Comparison of ENCODE assay signal across 14 cellular contexts in the genomic region with DNA sequence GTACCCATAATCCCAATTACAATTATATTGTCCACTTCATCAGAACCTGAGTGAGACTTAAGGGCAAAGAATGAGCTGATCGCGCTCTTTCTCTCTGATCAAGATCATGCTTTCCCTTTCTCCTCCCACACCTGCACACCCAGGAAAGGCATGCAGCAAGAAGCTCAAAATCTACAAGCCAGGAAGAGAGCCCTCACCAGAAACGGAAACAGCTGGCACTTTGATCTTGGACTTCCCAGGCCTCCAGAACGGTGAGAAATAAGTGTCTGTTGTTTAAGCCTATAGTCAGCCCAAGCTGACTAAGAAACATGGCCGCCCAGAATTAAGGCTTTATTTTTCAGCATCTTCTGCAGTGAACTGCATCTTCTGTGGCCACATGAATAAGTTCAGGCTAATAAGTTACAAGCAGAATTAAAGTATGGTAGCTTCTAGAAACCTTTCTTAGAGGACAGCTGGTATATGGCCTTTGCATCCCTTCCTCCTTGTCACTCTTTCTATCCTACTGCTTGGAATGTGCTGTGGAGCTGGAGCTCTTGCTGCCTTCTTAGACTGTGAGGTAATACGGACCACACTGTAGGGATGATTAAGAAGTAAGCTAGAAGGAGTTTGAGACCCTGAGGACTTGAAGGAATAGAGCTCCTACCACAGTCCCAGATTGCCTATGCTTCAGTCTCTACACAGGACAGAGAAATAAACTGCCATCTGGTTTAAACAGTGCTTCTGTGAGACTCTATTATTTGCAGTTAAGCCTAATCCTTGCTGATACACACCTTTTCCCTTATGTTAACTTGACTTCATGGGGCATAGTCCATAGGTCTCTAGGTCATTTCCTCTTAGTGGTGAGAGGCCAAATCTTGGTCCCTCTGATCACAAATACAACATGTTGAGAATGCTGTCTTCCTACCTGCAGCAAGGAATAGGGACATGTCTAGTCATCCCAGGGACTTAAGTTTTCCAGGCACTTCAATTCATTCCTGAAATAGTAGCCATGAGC. TPM values are rescaled to one million over a fixed set of nuclear protein-coding genes. Genes with fewer than 3 reads are reported as not detected.
A peak's percentile ranks its signal among the peaks of the same experiment; 100 is the strongest.
DNase-seq lines count a peak whose midpoint lies in the region; ATAC-seq and TF ChIP-seq lines count a peak whose summit lies in the region.
"Had no signal": no experiment of that assay in that cellular context is flagged by ENCODE, and none has a peak within 500 bp of the region (broad histone marks: within the 10 kb centered on the region; RNA-seq: fewer than 3 reads in every experiment).

No MANE protein-coding gene starts in this region.

- H3K4me3 Mint-ChIP-seq in immature natural killer cell = no peak overlapping the region
- H3K4me3 Mint-ChIP-seq: neural progenitor cell had no signal

- H3K4me3 ChIP-seq in BLaER1 = no peak overlapping the region
- no peak overlapping the region for H3K4me3 ChIP-seq in breast epithelium
- H3K4me3 ChIP-seq: neural progenitor cell had no signal

- DNase-seq in activated T-helper 1 cell treated with Interleukin-2 at 50 U/mL for 16 hours (ENCODE audit: low read depth) (peak; percentile 20), left colon (no peak), GM10266 (ENCODE audit: extremely low spot score) (no peak), immature natural killer cell (no peak), NCI-H526 treated with DMSO at 0.1 percent for 48 hours (lab: John Stamatoyannopoulos, UW) (no peak), breast epithelium (ENCODE audit: low spot score in 2 of 2) (no peak)
- DNase-seq: AML-193, KG1, NCI-H226 had no signal

- H3K9me3 ChIP-seq in BLaER1 (no peaks in the 10 kb centered on the region), KOPT-K1 (ENCODE audit: insufficient read depth, low read length, poor library complexity, severe bottlenecking) (peaks cover 7% of the 10 kb centered on the region), breast epithelium (no peaks in the 10 kb centered on the region)

- H3K27me3 ChIP-seq in BLaER1 (no peaks in the 10 kb centered on the region), breast epithelium (no peaks in the 10 kb centered on the region)

- H3K4me1 ChIP-seq in BLaER1 = peaks cover 61% of the 10 kb centered on the region
- peaks cover 0 to 7% of the 10 kb centered on the region in 2 donors for H3K4me1 ChIP-seq in breast epithelium
- H3K4me1 ChIP-seq: neural progenitor cell had no signal

- no peaks in the 10 kb centered on the region for H3K9me3 Mint-ChIP-seq in immature natural killer cell
- H3K9me3 Mint-ChIP-seq: neural progenitor cell had no signal

- H3K4me1 Mint-ChIP-seq in immature natural killer cell = peaks cover 0 to 4% of the 10 kb centered on the region in 2 donors
- H3K4me1 Mint-ChIP-seq: neural progenitor cell had no signal

- H3K4me2 ChIP-seq in BLaER1 = peak overlapping the region; percentile 61
- H3K4me2 ChIP-seq: neural progenitor cell had no signal

- H3K36me3 ChIP-seq in BLaER1 = no peaks in the 10 kb centered on the region
- no peaks in the 10 kb centered on the region for H3K36me3 ChIP-seq in KOPT-K1 (ENCODE audit: insufficient read depth, low read length)
- H3K36me3 ChIP-seq in breast epithelium = no peaks in the 10 kb centered on the region
- H3K36me3 ChIP-seq: neural progenitor cell had no signal

- no peak overlapping the region for H3K27ac Mint-ChIP-seq in immature natural killer cell
- H3K27ac Mint-ChIP-seq: neural progenitor cell had no signal

- TF ChIP-seq POLR2A in breast epithelium (IDR thresholded peaks at IDR 0.05) = no peak

- H3K27me3 Mint-ChIP-seq in immature natural killer cell (ENCODE audit: low read depth in 3 of 3) = peaks cover 0 to 8% (median 2%) of the 10 kb centered on the region in 3 donors

- H3K27ac ChIP-seq in BLaER1 (peak overlapping the region; percentile 55), KOPT-K1 (ENCODE audit: low read depth, low read length, poor library complexity, severe bottlenecking) (peak overlapping the region; percentile 93), breast epithelium (no peak overlapping the region)
- H3K27ac ChIP-seq: neural progenitor cell had no signal

- no peak overlapping the region for H3K9ac ChIP-seq in BLaER1
- H3K9ac ChIP-seq: neural progenitor cell had no signal

- ATAC-seq in left colon = peak; percentile 56

- no peak for TF ChIP-seq CTCF in GM10266 (IDR thresholded peaks at IDR 0.05; ENCODE audit: control insufficient read depth, insufficient read depth, low read depth, missing control alignments)
- no peak for TF ChIP-seq CTCF in breast epithelium (IDR thresholded peaks at IDR 0.05)

- no peaks in the 10 kb centered on the region for H3K36me3 Mint-ChIP-seq in immature natural killer cell

- intact Hi-C loops in left colon (cut with DNase I, micrococcal nuclease) (no loop called here), breast epithelium (cut with DNase I; ENCODE audit: low total_unique reads) (no loop called here)

- H4K20me1 ChIP-seq in BLaER1 = no peaks in the 10 kb centered on the region

RNA-seq across cellular contexts. Expression of a gene that starts 17.2 kb away (rescaled TPM):
- not detected for total RNA-seq in left colon
- polyA plus RNA-seq in immature natural killer cell = not detected
- total RNA-seq in breast epithelium = not detected
- total RNA-seq: H4 had no signal
- polyA plus RNA-seq: esophagus had no signal

RNA-seq across cellular contexts. Expression of a gene that starts 31.5 kb away (rescaled TPM):
- total RNA-seq in left colon (1 to 10 TPM; 1.3 to 2.1 TPM), breast epithelium (10 to 100 TPM in 1 of 3 donors, 1 to 10 TPM in 2; 4.8 to 13.4 (median 8.6) TPM)
- not detected for polyA plus RNA-seq in immature natural killer cell

RNA-seq across cellular contexts. Expression of a gene that starts 34.8 kb away (rescaled TPM):
- 10 to 100 TPM; 17.4 to 58.7 TPM for total RNA-seq in left colon
- not detected for polyA plus RNA-seq in immature natural killer cell
- 10 to 100 TPM in 2 of 3 donors, 1 to 10 TPM in 1; 3.4 to 16.0 (median 12.8) TPM for total RNA-seq in breast epithelium
- total RNA-seq: H4 had no signal

Comparison
In these comparisons a context has a peak if more than half of its experiments do, and no peak if none do; other contexts are left out.
1. H3K27ac ChIP-seq: peak in BLaER1 (single experiment) and KOPT-K1 (single experiment); none in breast epithelium (0 of 2).